ENCODE assay signal across 31 cellular contexts in the genomic region with DNA sequence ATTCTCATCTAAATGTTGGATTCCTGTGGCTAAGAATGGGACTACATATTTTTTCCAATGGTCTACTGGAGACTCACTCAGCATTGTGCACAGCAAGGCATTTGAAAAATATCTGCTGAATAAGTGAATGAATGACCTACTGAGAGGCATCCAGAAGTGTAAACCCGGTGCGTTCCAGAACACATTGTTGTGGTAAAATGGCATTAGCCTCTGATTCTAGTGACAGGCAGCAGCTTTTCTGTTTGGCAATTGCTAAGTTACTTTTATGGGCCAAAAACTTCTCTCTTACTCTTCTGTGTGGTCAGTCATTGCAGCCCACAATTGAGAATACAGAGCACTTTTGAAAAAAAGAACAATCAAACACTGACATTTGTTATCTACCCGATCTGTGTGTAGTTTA. TPM values are rescaled to one million over a fixed set of nuclear protein-coding genes. Genes with fewer than 3 reads are reported as not detected.
"Had no signal": no experiment of that assay in that cellular context is flagged by ENCODE, and none has a peak within 500 bp of the region (broad histone marks: within the 10 kb centered on the region; RNA-seq: fewer than 3 reads in every experiment).

No MANE protein-coding gene starts in this region.

- H3K9me2 ChIP-seq: SK-N-SH had no signal

- H3K4me1 ChIP-seq: body of pancreas, SJCRH30 had no signal

- H3K36me3 Mint-ChIP-seq: activated CD8-positive, alpha-beta memory T cell treated with anti-CD3 and anti-CD28 coated beads, Interleukin-2, amount 10 ng/mL, durations not matched to agents 7 days and 5 days; activated naive CD8-positive, alpha-beta T cell; IgD-negative memory B cell had no signal

- H3K27ac ChIP-seq: body of pancreas, KMS-11, RWPE1, SJCRH30 had no signal

- H3K9me3 Mint-ChIP-seq: activated B cell treated with CpG ODN at 0.5 μM for 24 hours; activated CD4-positive, alpha-beta T cell treated with anti-CD3 and anti-CD28 coated beads, Interleukin-2, amount 10 ng/mL, durations not matched to agents 24 days and 14 days; activated naive CD4-positive, alpha-beta T cell treated with anti-CD3 and anti-CD28 coated beads for 36 hours; activated T-cell treated with anti-CD3 and anti-CD28 coated beads, Interleukin-2, amount 50 U/mL, for 4 hours; central memory CD8-positive, alpha-beta T cell; IgD-negative memory B cell; T-helper 1 cell treated with Interleukin-12 subunit alpha and Interleukin-12 subunit beta and Interleukin-4 antibody, amounts not matched to agents 30 μg/mL and 1 μg/mL, for 36 hours had no signal

- H3K4me2 ChIP-seq: KMS-11, SK-N-SH had no signal

- H3K27ac Mint-ChIP-seq: activated B cell treated with CpG ODN at 0.5 μM for 24 hours; activated CD4-positive, alpha-beta T cell treated with anti-CD3 and anti-CD28 coated beads, Interleukin-2, amount 10 ng/mL, durations not matched to agents 24 days and 14 days; activated CD8-positive, alpha-beta memory T cell treated with anti-CD3 and anti-CD28 coated beads, Interleukin-2, amount 10 ng/mL, durations not matched to agents 7 days and 5 days; activated naive CD4-positive, alpha-beta T cell treated with anti-CD3 and anti-CD28 coated beads for 36 hours; activated naive CD8-positive, alpha-beta T cell; T-helper 1 cell treated with Interleukin-12 subunit alpha and Interleukin-12 subunit beta and Interleukin-4 antibody, amounts not matched to agents 30 μg/mL and 1 μg/mL, for 36 hours had no signal

- H3K27me3 ChIP-seq: body of pancreas, SJCRH30 had no signal

- H3K4me1 Mint-ChIP-seq: activated B cell treated with CpG ODN at 0.5 μM for 24 hours; activated CD4-positive, alpha-beta T cell treated with anti-CD3 and anti-CD28 coated beads, Interleukin-2, amount 10 ng/mL, durations not matched to agents 24 days and 14 days; activated CD8-positive, alpha-beta memory T cell treated with anti-CD3 and anti-CD28 coated beads, Interleukin-2, amount 10 ng/mL, durations not matched to agents 7 days and 5 days; central memory CD8-positive, alpha-beta T cell had no signal

- H3K9me3 ChIP-seq: body of pancreas, SJCRH30, SK-N-SH had no signal

- H3K36me3 ChIP-seq: SJCRH30 had no signal

- H3K4me3 Mint-ChIP-seq: activated B cell treated with CpG ODN at 0.5 μM for 24 hours; activated CD4-positive, alpha-beta T cell treated with anti-CD3 and anti-CD28 coated beads, Interleukin-2, amount 10 ng/mL, durations not matched to agents 24 days and 14 days; activated CD8-positive, alpha-beta memory T cell treated with anti-CD3 and anti-CD28 coated beads, Interleukin-2, amount 10 ng/mL, durations not matched to agents 7 days and 5 days; activated naive CD4-positive, alpha-beta T cell treated with anti-CD3 and anti-CD28 coated beads for 36 hours; activated naive CD8-positive, alpha-beta T cell; activated T-cell treated with anti-CD3 and anti-CD28 coated beads, Interleukin-2, amount 50 U/mL, for 4 hours; central memory CD8-positive, alpha-beta T cell; IgD-negative memory B cell; T-helper 1 cell treated with Interleukin-12 subunit alpha and Interleukin-12 subunit beta and Interleukin-4 antibody, amounts not matched to agents 30 μg/mL and 1 μg/mL, for 36 hours had no signal

- H3K4me3 ChIP-seq: body of pancreas, SJCRH30 had no signal

- DNase-seq: activated B cell treated with CpG ODN at 0.5 μM for 24 hours; activated CD4-positive, alpha-beta T cell treated with anti-CD3 and anti-CD28 coated beads for 1 hour; activated CD4-positive, alpha-beta T cell treated with anti-CD3 and anti-CD28 coated beads, Interleukin-2, amount 10 ng/mL, durations not matched to agents 24 days and 14 days; activated CD4-positive, alpha-beta T cell treated with anti-CD3 and anti-CD28 coated beads, Interleukin-2, amount 50 U/mL, for 48 hours; activated CD8-positive, alpha-beta memory T cell treated with anti-CD3 and anti-CD28 coated beads, Interleukin-2, amount 10 ng/mL, durations not matched to agents 7 days and 5 days; activated effector memory CD4-positive, alpha-beta T cell treated with anti-CD3 and anti-CD28 coated beads, Interleukin-2, amount 50 U/mL, for 16 hours; activated naive CD4-positive, alpha-beta T cell treated with anti-CD3 and anti-CD28 coated beads for 36 hours; activated T-cell treated with anti-CD3 and anti-CD28 coated beads, Interleukin-2, amount 50 U/mL, for 4 hours; amygdala; body of pancreas; NCI-H1092; NCI-H1417; NCI-H2029; NCI-H2107; NCI-H2171 treated with DMSO at 0.1 percent for 48 hours; NCI-H226; NCI-H510A; NCI-H526 treated with DMSO at 0.1 percent for 48 hours; NCI-H82; Right ventricle myocardium superior; SJCRH30; SK-N-SH; SW 1271 had no signal

RNA-seq across cellular contexts. Expression of gene WIF1, which starts 36.5 kb away (rescaled TPM):
- total RNA-seq: activated B cell treated with CpG ODN at 0.5 μM for 24 hours; activated CD4-positive, alpha-beta T cell treated with anti-CD3 and anti-CD28 coated beads, Interleukin-2, amount 10 ng/mL, durations not matched to agents 24 days and 14 days; activated CD8-positive, alpha-beta memory T cell treated with anti-CD3 and anti-CD28 coated beads, Interleukin-2, amount 10 ng/mL, durations not matched to agents 7 days and 5 days; MCF 10A; OCI-LY7; Right ventricle myocardium superior; SJCRH30 had no signal
